ENCODE assay signal across 10 cellular contexts in the genomic region with DNA sequence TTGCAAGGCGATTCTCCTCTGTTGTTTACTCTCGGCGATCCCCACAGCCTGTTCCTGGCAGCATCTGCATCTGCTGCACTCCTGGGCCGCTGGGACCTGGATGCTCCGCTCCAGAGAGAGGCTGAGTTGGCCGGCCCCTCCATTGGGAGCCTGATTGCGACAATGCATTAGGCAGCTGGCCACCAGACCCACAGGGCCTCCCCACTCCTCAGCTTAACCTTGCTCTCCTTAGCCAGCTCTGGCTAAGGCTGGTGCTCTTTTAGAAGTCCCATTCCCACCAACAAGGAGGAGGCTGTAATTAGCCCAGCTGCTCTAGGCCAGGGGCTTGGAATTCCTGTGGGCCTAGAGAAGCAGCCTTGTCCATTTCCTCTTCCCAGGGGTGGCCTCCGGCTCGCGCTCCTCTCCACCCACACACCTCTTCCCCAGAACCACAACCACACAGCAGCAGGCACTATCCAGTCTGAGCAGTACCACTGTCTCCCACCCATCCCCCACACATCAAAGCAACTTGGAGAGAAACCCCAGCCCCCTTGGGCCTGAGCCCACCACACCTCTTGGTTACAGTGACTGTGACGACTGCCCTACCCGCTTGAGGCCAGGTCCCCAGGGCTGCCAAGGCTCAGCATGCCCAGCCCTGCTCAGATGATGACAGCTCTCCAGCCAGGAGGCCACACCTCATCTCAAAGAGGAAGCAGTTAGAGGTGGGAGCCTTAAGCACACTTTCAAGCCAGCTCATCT.
DNase-seq lines count a peak whose midpoint lies in the region; ATAC-seq and TF ChIP-seq lines count a peak whose summit lies in the region.
"Had no signal": no experiment of that assay in that cellular context is flagged by ENCODE, and none has a peak within 500 bp of the region (broad histone marks: within the 10 kb centered on the region; RNA-seq: fewer than 3 reads in every experiment).

No MANE protein-coding gene starts in this region.

- intact Hi-C loops in activated CD4-positive, alpha-beta T cell treated with anti-CD3 and anti-CD28 coated beads for 36 hours (cut with DNase I, micrococcal nuclease), result no loop called here

- no peaks in the 10 kb centered on the region for H3K27me3 Mint-ChIP-seq in activated CD4-positive, alpha-beta T cell treated with anti-CD3 and anti-CD28 coated beads for 36 hours
- H3K27me3 Mint-ChIP-seq: activated naive CD8-positive, alpha-beta T cell had no signal

- peak; percentile 53 for ATAC-seq in activated CD4-positive, alpha-beta T cell treated with anti-CD3 and anti-CD28 coated beads for 36 hours
- peak; percentile 59 for ATAC-seq in foreskin keratinocyte
- ATAC-seq: A549 had no signal

- H3K9me3 Mint-ChIP-seq in activated CD4-positive, alpha-beta T cell treated with anti-CD3 and anti-CD28 coated beads for 36 hours (ENCODE audit: low read depth), result no peaks in the 10 kb centered on the region

- H3K27me3 ChIP-seq in foreskin keratinocyte, result no peaks in the 10 kb centered on the region
- no peaks in the 10 kb centered on the region for H3K27me3 ChIP-seq in subcutaneous abdominal adipose tissue (ENCODE audit: control insufficient read depth in 5 of 5, insufficient read depth in 4 of 5, low read length in 5 of 5)

- no peaks in the 10 kb centered on the region for H3K9me3 ChIP-seq in subcutaneous abdominal adipose tissue (ENCODE audit: control insufficient read depth in 5 of 5, low read length in 5 of 5)
- H3K9me3 ChIP-seq: A549 had no signal

- peaks cover 66% of the 10 kb centered on the region for H3K4me1 Mint-ChIP-seq in activated CD4-positive, alpha-beta T cell treated with anti-CD3 and anti-CD28 coated beads for 36 hours

- CTCF ChIA-PET in activated CD4-positive, alpha-beta T cell treated with anti-CD3 and anti-CD28 coated beads for 36 hours (lab: Charles Lee), result no interaction called here

- no peak for TF ChIP-seq CTCF in foreskin keratinocyte (conservative IDR thresholded peaks at IDR 0.05)

- peak overlapping the region; percentile 15 for H3K27ac ChIP-seq in foreskin keratinocyte
- H3K27ac ChIP-seq in subcutaneous abdominal adipose tissue (ENCODE audit: low read depth, low read length), result peak overlapping the region; percentile 51
- H3K27ac ChIP-seq: A549 had no signal

- H3K4me1 ChIP-seq in foreskin keratinocyte (peaks cover 27% of the 10 kb centered on the region), subcutaneous abdominal adipose tissue (ENCODE audit: control insufficient read depth in 5 of 5, insufficient read depth in 5 of 5, low read length in 5 of 5) (peaks cover 12 to 58% (median 52%) of the 10 kb centered on the region in 5 donors)
- H3K4me1 ChIP-seq: A549 had no signal

- peak overlapping the region in 1 of 5 donors; percentile 6 for H3K9ac ChIP-seq in subcutaneous abdominal adipose tissue (ENCODE audit: low read length in 5 of 5)

- no peak for DNase-seq in activated CD4-positive, alpha-beta T cell treated with anti-CD3 and anti-CD28 coated beads for 36 hours
- no peak for DNase-seq in activated CD4-positive, alpha-beta T cell treated with anti-CD3 and anti-CD28 coated beads for 1 hour
- DNase-seq in RPMI8226 (peak; percentile 63), foreskin keratinocyte (peak in 1 of 2 donors; percentile 72), T1000 (lab: John Stamatoyannopoulos, UW) (no peak), SHP77 treated with DMSO at 0.1 percent for 48 hours (lab: John Stamatoyannopoulos, UW) (no peak), superior temporal gyrus (ENCODE audit: extremely low spot score) (no peak)

- H3K4me3 ChIP-seq in subcutaneous abdominal adipose tissue (ENCODE audit: low read depth in 1 of 5, low read length in 5 of 5), result peak overlapping the region in 2 of 5 donors; percentile 12 to 25
- H3K4me3 ChIP-seq: A549 had no signal

- POLR2A ChIA-PET in activated CD4-positive, alpha-beta T cell treated with anti-CD3 and anti-CD28 coated beads for 36 hours (lab: Charles Lee), result no interaction called here

- no peak overlapping the region for H3K4me3 Mint-ChIP-seq in activated CD4-positive, alpha-beta T cell treated with anti-CD3 and anti-CD28 coated beads for 36 hours
- H3K4me3 Mint-ChIP-seq: activated naive CD8-positive, alpha-beta T cell had no signal

- H3K36me3 Mint-ChIP-seq in activated CD4-positive, alpha-beta T cell treated with anti-CD3 and anti-CD28 coated beads for 36 hours (ENCODE audit: low read depth), result no peaks in the 10 kb centered on the region
- H3K36me3 Mint-ChIP-seq: activated naive CD8-positive, alpha-beta T cell had no signal

- H3K27ac Mint-ChIP-seq in activated CD4-positive, alpha-beta T cell treated with anti-CD3 and anti-CD28 coated beads for 36 hours, result peak overlapping the region; percentile 59
- H3K27ac Mint-ChIP-seq: activated naive CD8-positive, alpha-beta T cell had no signal

- H3K36me3 ChIP-seq in subcutaneous abdominal adipose tissue (ENCODE audit: control insufficient read depth in 5 of 5, insufficient read depth in 5 of 5, low read length in 5 of 5), result no peaks in the 10 kb centered on the region
